1 cellular context compared by ENCODE assay signal in genomic region chr4:144650311-144650820, GRCh38.
TF ChIP-seq lines count a peak whose summit lies in the region.

No MANE protein-coding gene starts in this region.

TF ChIP-seq in GM23338, 12 proteins besides CTCF, POLR2A, EP300 and RAD21 (continued from another document):
- TF ChIP-seq ZNF462 (CRISPR knock-in tag; IDR thresholded peaks at IDR 0.05): no peak
- TF ChIP-seq ETS1 (IDR thresholded peaks at IDR 0.05): no peak
- no peak for TF ChIP-seq CREB1 (CRISPR knock-in tag; IDR thresholded peaks at IDR 0.05; ENCODE audit: low read depth)
- no peak for TF ChIP-seq EZH2 (IDR thresholded peaks at IDR 0.05; ENCODE audit: low read depth, unreplicated experiment)
